In genomic region chr3:46978985-46979944, GRCh38 we compare ENCODE assay signal across 1 cellular context.
TF ChIP-seq lines count a peak whose summit lies in the region.

A gene with protein sequence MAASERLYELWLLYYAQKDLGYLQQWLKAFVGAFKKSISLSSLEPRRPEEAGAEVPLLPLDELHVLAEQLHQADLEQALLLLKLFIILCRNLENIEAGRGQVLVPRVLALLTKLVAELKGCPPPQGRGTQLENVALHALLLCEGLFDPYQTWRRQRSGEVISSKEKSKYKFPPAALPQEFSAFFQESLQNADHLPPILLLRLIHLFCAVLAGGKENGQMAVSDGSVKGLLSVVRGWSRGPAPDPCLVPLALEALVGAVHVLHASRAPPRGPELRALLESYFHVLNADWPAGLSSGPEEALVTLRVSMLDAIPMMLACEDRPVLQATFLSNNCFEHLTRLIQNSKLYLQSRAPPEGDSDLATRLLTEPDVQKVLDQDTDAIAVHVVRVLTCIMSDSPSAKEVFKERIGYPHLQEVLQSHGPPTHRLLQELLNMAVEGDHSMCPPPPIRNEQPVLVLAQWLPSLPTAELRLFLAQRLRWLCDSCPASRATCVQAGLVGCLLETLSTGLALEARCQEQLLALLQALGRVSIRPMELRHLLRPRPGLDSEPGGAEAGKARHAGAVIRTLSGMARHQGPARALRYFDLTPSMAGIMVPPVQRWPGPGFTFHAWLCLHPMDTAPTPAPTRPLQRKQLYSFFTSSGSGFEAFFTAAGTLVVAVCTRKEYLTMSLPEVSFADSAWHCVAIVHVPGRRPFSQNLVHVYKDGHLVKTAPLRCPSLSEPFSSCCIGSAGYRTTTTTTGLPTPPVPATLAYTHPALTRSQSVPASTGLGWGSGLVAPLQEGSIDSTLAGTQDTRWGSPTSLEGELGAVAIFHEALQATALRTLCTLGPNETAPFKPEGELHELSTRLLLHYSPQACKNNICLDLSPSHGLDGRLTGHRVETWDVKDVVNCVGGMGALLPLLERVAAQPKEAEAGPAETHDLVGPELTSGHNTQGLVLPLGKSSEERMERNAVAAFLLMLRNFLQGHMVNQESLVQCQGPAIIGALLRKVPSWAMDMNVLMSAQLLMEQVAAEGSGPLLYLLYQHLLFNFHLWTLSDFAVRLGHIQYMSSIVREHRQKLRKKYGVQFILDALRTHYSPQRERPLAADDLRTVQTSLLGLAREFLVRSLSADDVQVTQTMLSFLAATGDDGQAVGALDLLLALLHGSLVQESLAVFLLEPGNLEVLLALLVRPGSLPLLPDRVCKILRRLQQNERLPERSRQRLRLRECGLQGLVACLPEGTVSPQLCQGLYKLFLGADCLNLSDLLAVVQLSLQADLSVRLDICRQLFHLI (N-terminal part only) (plus strand): TSS chr3:46979666. CDS start chr3:46979862, 196 bp downstream.

TF ChIP-seq in GM12878, 131 proteins besides CTCF, POLR2A, EP300 and RAD21 (continued from another document):
- TF ChIP-seq, protein P1, sequence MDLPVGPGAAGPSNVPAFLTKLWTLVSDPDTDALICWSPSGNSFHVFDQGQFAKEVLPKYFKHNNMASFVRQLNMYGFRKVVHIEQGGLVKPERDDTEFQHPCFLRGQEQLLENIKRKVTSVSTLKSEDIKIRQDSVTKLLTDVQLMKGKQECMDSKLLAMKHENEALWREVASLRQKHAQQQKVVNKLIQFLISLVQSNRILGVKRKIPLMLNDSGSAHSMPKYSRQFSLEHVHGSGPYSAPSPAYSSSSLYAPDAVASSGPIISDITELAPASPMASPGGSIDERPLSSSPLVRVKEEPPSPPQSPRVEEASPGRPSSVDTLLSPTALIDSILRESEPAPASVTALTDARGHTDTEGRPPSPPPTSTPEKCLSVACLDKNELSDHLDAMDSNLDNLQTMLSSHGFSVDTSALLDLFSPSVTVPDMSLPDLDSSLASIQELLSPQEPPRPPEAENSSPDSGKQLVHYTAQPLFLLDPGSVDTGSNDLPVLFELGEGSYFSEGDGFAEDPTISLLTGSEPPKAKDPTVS (IDR thresholded peaks at IDR 0.05; ENCODE audit: low read depth, low read length), result no peak
- TF ChIP-seq SREBF1 (IDR thresholded peaks at IDR 0.05; ENCODE audit: low read length) (no peak), NR2C1 (IDR thresholded peaks at IDR 0.05) (peak; percentile 40; the same call in 1 of the 2 replicates), BHLHE40 (IDR thresholded peaks at IDR 0.05; ENCODE audit: borderline replicate concordance in 1 of 2, low read depth in 2 of 2, low read length in 1 of 2) (peak in 1 of 2 experiments; percentile 72; a peak in 1 of 4 replicates), SUPT20H (IDR thresholded peaks at IDR 0.05; ENCODE audit: borderline replicate concordance, control insufficient read depth, low read depth, low read length) (no peak), PBX3 (IDR thresholded peaks at IDR 0.05; ENCODE audit: insufficient replicate concordance, low read depth, low read length) (no peak), KDM1A (IDR thresholded peaks at IDR 0.05; ENCODE audit: borderline replicate concordance) (no peak), POLR2AphosphoS5 (IDR thresholded peaks at IDR 0.05; ENCODE audit: low read length) (no peak), ETV6 (conservative IDR thresholded peaks at IDR 0.05 in 1 of 2, IDR thresholded peaks at IDR 0.05 in 1 of 2; ENCODE audit: borderline replicate concordance in 1 of 2, low read depth in 1 of 2) (no peak), BACH1 (IDR thresholded peaks at IDR 0.05; ENCODE audit: borderline replicate concordance) (peak; percentile 69; the same call in 1 of the 2 replicates), TCF7 (IDR thresholded peaks at IDR 0.05; ENCODE audit: borderline replicate concordance) (no peak), SIN3A (IDR thresholded peaks at IDR 0.05; ENCODE audit: low read depth, low read length) (peak; percentile 43; the same call in 1 of the 2 replicates), TCF3 (IDR thresholded peaks at IDR 0.05; ENCODE audit: borderline replicate concordance, insufficient read depth, low read depth, low read length) (peak; percentile 86), SRF (IDR thresholded peaks at IDR 0.05; ENCODE audit: low read depth in 2 of 2, low read length in 2 of 2) (no peak), RUNX3 (IDR thresholded peaks at IDR 0.05; ENCODE audit: low read length) (peak; percentile 50), CBFB (IDR thresholded peaks at IDR 0.05; ENCODE audit: low read depth) (peak; percentile 47; the same call in 1 of the 2 replicates), GATAD2B (conservative IDR thresholded peaks at IDR 0.05; ENCODE audit: low read depth) (peak; percentile 86), RCOR1 (conservative IDR thresholded peaks at IDR 0.05; ENCODE audit: low read depth, low read length) (0 out of 2 replicates have a peak, but pooled peaks have one; percentile 65), TAF1 (IDR thresholded peaks at IDR 0.05; ENCODE audit: borderline replicate concordance, low read depth, low read length) (peak; percentile 47; the same call in 1 of the 2 replicates), IKZF1 (conservative IDR thresholded peaks at IDR 0.05) (peak; percentile 82), ZNF384 (IDR thresholded peaks at IDR 0.05; ENCODE audit: borderline replicate concordance, low read depth, low read length) (no peak), RB1 (IDR thresholded peaks at IDR 0.05; ENCODE audit: borderline replicate concordance) (no peak), MYC (IDR thresholded peaks at IDR 0.05; ENCODE audit: insufficient read depth, insufficient read length, insufficient replicate concordance, low read length, severe bottlenecking) (no peak), IRF4 (IDR thresholded peaks at IDR 0.05; ENCODE audit: low read depth, low read length) (no peak), SMARCA5 (IDR thresholded peaks at IDR 0.05) (peak; percentile 100), MEF2B (IDR thresholded peaks at IDR 0.05; ENCODE audit: partially characterized antibody, poor library complexity, severe bottlenecking) (peak; percentile 68), YBX1 (IDR thresholded peaks at IDR 0.05) (no peak)
- TF ChIP-seq, protein P2, sequence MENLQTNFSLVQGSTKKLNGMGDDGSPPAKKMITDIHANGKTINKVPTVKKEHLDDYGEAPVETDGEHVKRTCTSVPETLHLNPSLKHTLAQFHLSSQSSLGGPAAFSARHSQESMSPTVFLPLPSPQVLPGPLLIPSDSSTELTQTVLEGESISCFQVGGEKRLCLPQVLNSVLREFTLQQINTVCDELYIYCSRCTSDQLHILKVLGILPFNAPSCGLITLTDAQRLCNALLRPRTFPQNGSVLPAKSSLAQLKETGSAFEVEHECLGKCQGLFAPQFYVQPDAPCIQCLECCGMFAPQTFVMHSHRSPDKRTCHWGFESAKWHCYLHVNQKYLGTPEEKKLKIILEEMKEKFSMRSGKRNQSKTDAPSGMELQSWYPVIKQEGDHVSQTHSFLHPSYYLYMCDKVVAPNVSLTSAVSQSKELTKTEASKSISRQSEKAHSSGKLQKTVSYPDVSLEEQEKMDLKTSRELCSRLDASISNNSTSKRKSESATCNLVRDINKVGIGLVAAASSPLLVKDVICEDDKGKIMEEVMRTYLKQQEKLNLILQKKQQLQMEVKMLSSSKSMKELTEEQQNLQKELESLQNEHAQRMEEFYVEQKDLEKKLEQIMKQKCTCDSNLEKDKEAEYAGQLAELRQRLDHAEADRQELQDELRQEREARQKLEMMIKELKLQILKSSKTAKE (IDR thresholded peaks at IDR 0.05; ENCODE audit: low read depth, poor library complexity, severe bottlenecking), result no peak
- TF ChIP-seq, protein P3, sequence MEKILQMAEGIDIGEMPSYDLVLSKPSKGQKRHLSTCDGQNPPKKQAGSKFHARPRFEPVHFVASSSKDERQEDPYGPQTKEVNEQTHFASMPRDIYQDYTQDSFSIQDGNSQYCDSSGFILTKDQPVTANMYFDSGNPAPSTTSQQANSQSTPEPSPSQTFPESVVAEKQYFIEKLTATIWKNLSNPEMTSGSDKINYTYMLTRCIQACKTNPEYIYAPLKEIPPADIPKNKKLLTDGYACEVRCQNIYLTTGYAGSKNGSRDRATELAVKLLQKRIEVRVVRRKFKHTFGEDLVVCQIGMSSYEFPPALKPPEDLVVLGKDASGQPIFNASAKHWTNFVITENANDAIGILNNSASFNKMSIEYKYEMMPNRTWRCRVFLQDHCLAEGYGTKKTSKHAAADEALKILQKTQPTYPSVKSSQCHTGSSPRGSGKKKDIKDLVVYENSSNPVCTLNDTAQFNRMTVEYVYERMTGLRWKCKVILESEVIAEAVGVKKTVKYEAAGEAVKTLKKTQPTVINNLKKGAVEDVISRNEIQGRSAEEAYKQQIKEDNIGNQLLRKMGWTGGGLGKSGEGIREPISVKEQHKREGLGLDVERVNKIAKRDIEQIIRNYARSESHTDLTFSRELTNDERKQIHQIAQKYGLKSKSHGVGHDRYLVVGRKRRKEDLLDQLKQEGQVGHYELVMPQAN (conservative IDR thresholded peaks at IDR 0.05), result peak; percentile 74
